Comparison of ENCODE assay signal across 22 cellular contexts in genomic region chr10:117424171-117424570, GRCh38.
"Had no signal": no experiment of that assay in that cellular context is flagged by ENCODE, and none has a peak within 500 bp of the region (broad histone marks: within the 10 kb centered on the region; RNA-seq: fewer than 3 reads in every experiment).

No MANE protein-coding gene starts in this region.

- DNase-seq: naive thymus-derived CD4-positive, alpha-beta T cell; natural killer cell; nucleus accumbens; pancreas; psoas muscle; right cardiac atrium; right lobe of liver; sigmoid colon; small intestine; stimulated activated CD4-positive, alpha-beta T cell treated with anti-CD3 and anti-CD28 coated beads, Interleukin-15, amount 100 ng/mL, for 24 hours; stimulated activated CD4-positive, alpha-beta T cell treated with anti-CD3 and anti-CD28 coated beads, Interleukin-2, amount 100 ng/mL, for 24 hours; stimulated activated CD4-positive, alpha-beta T cell treated with anti-CD3 and anti-CD28 coated beads, Interleukin-2, amount 100 ng/mL, for 48 hours; stimulated activated CD4-positive, alpha-beta T cell treated with anti-CD3 and anti-CD28 coated beads, Interleukin-4, amount 100 ng/mL, for 24 hours; stimulated activated naive B cell treated with anti-CD40 and anti-IgM and Interleukin-4, amounts not matched to agents 10 μg/mL and 1 μg/mL and 100 μg/mL, for 72 hours; stimulated activated naive CD4-positive, alpha-beta T cell treated with Interleukin-2 at 50 U/mL for 16 hours; stomach; thyroid gland had no signal

- H3K9ac ChIP-seq: neural progenitor cell had no signal

- H2AFZ ChIP-seq: neural progenitor cell had no signal

- H3K4me2 ChIP-seq: neural progenitor cell had no signal

- H3K4me3 ChIP-seq: neural progenitor cell, pancreas, psoas muscle, right lobe of liver, sigmoid colon, stomach, thoracic aorta, thyroid gland, tibial nerve, upper lobe of left lung, vagina had no signal

- H3K36me3 ChIP-seq: neural progenitor cell, pancreas, right lobe of liver, sigmoid colon, stomach, thoracic aorta, thyroid gland, tibial nerve, upper lobe of left lung, vagina had no signal

- H3K4me1 ChIP-seq: pancreas, psoas muscle, right lobe of liver, sigmoid colon, stomach, thyroid gland, tibial nerve, upper lobe of left lung, vagina had no signal

- H3K27me3 ChIP-seq: neural progenitor cell, pancreas, right lobe of liver, sigmoid colon, stomach, thyroid gland, tibial nerve, upper lobe of left lung, vagina had no signal

- H3K27ac ChIP-seq: neural progenitor cell, pancreas, psoas muscle, right lobe of liver, sigmoid colon, stomach, thoracic aorta, thyroid gland, tibial nerve, upper lobe of left lung, vagina had no signal

- H3K9me3 ChIP-seq: pancreas, psoas muscle, right lobe of liver, thoracic aorta, thyroid gland, vagina had no signal
